22 cellular contexts compared by ENCODE assay signal in the genomic region with DNA sequence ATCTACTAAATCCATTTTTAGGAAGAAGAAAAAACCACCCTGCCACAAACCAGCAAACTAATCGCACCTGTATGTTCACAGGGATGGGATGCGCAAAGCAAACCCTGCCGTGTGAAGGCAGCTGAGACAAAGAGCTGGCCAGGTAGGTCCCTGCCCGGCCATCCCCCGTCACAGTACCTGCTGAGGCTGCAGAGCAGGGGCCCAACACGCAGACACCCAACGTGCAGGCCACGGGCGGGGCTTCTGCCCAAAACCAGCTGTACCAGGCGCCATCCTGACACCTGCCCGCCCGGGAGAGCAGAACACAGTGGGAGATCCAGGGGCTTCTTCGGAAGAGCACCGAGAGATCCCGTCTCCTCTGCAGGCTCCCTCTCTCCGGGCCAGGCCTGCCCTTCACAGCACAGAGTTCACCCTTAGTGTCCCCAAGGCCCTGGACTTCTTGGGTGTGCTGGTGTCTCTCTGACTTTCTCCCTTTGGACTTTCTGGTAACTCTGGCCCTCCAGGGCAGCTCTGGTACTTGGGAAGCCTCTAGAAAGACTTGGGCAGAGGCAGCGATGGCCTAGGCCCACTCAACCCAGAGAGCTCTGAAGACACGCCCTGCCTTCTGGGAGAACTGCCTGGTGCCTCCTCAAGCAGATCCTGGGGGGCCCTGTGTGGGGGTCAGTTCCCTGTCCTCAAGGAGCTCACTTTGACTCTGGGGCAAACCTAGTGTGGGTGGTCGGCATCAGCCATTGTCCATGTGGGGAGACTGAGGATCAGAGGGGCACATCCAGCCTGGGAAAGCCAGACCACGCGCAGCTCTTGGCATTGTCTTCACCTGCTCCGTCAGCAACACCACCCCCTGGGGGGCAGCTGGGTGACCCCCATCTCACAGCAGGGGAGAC. TPM values are rescaled to one million over a fixed set of nuclear protein-coding genes. Genes with fewer than 3 reads are reported as not detected.
"Had no signal": no experiment of that assay in that cellular context is flagged by ENCODE, and none has a peak within 500 bp of the region (broad histone marks: within the 10 kb centered on the region; RNA-seq: fewer than 3 reads in every experiment).

No MANE protein-coding gene starts in this region.

- H3K27ac Mint-ChIP-seq: endodermal cell, nephron progenitor cell had no signal

- H3K9me3 Mint-ChIP-seq: endodermal cell; naive thymus-derived CD4-positive, alpha-beta T cell; nephron progenitor cell had no signal

- DNase-seq: effector CD4-positive, alpha-beta T cell; endodermal cell; erythroblast; foreskin melanocyte; kidney glomerular epithelial cell; mammary epithelial cell; naive thymus-derived CD4-positive, alpha-beta T cell; nephron progenitor cell; small intestine; stimulated activated CD4-positive, alpha-beta T cell treated with anti-CD3 and anti-CD28 coated beads, Interleukin-12 subunit alpha, Interleukin-12 subunit beta, amount 100 ng/mL, for 4 hours; stimulated activated CD4-positive, alpha-beta T cell treated with anti-CD3 and anti-CD28 coated beads, Interleukin-2, amount 100 ng/mL, for 48 hours; stimulated activated naive CD4-positive, alpha-beta T cell treated with Interleukin-2 at 50 U/mL for 16 hours; upper lobe of right lung had no signal

- ATAC-seq: naive thymus-derived CD4-positive, alpha-beta T cell; upper lobe of right lung had no signal

- H3K4me1 Mint-ChIP-seq: endodermal cell, nephron progenitor cell had no signal

- H3K4me3 Mint-ChIP-seq: endodermal cell; naive thymus-derived CD4-positive, alpha-beta T cell; nephron progenitor cell had no signal

RNA-seq across cellular contexts. Expression of a gene that starts 28.3 kb away (rescaled TPM):
- total RNA-seq: endothelial cell of umbilical vein, mammary epithelial cell had no signal

RNA-seq across cellular contexts. Expression of a gene that starts 37.7 kb away (rescaled TPM):
- total RNA-seq: chondrocyte; dermis microvascular lymphatic vessel endothelial cell; endodermal cell; endothelial cell of umbilical vein; hepatocyte; liver; mesenteric fat pad; mononuclear cell; naive thymus-derived CD4-positive, alpha-beta T cell; posterior vena cava; right atrium auricular region; upper lobe of right lung had no signal
